In the genomic region with DNA sequence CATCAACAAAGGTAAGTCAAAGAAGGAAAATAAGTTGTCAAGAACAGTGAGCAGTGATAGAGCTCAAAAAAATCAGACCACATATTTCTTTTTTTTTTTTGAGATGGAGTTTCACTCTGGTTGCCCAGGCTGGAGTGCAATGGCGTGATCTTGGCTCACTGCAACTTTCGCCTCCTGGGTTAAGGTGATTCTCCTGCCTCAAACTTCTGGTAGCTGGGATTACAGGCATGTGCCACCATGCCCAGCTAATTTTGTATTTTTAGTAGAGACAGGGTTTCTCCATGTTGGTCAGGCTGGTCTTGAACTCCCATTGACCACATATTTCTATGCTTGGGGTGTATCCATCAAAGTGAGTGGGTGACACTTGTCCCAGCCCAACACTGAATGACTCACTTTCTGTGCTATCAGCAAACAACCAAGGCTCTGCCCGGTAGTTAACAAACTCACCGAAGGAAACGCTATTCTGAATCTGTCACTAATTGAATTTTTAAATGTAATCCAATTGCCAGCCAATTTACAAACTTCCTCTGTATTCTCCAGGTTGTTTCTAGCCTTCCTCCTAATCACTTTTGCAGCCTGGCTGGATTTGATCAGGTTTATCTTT, we compare ENCODE assay signal across 10 cellular contexts. TPM values are rescaled to one million over a fixed set of nuclear protein-coding genes. Genes with fewer than 3 reads are reported as not detected.
DNase-seq lines count a peak whose midpoint lies in the region; ATAC-seq and TF ChIP-seq lines count a peak whose summit lies in the region.
"Had no signal": no experiment of that assay in that cellular context is flagged by ENCODE, and none has a peak within 500 bp of the region (broad histone marks: within the 10 kb centered on the region; RNA-seq: fewer than 3 reads in every experiment).

No MANE protein-coding gene starts in this region.

- H3F3A ChIP-seq in PC-3 (ENCODE audit: low read length, unreplicated experiment), result peaks cover 13% of the 10 kb centered on the region

- no peaks in the 10 kb centered on the region for H3K36me3 ChIP-seq in PC-3 (ENCODE audit: low read depth, low read length)

- no peaks in the 10 kb centered on the region for H3K9me3 ChIP-seq in PC-3 (ENCODE audit: low read length)

- intact Hi-C loops in PC-3 (cut with micrococcal nuclease) (no loop called here), MCF 10A (cut with micrococcal nuclease) (no loop called here)

- H3K27me3 Mint-ChIP-seq in memory B cell (peaks cover 2% of the 10 kb centered on the region), MCF 10A (ENCODE audit: insufficient read depth, unreplicated experiment) (no peaks in the 10 kb centered on the region)

- H3K36me3 Mint-ChIP-seq in memory B cell (peaks cover 11% of the 10 kb centered on the region), MCF 10A (ENCODE audit: insufficient read depth, unreplicated experiment) (no peaks in the 10 kb centered on the region)

- peak overlapping the region; percentile 99 for H3K27ac ChIP-seq in PC-3 (ENCODE audit: low read length)

- peak; percentile 26 for DNase-seq in PC-3
- DNase-seq in memory B cell (ENCODE audit: low spot score in 2 of 2), result no peak
- DNase-seq in NCI-H2029 treated with DMSO at 0.1 percent for 48 hours (lab: John Stamatoyannopoulos, UW), result no peak
- no peak for DNase-seq in MCF 10A (ENCODE audit: unreplicated experiment)
- no peak for DNase-seq in anterior cingulate cortex (lab: John Stamatoyannopoulos, UW)
- DNase-seq: RPMI8226 had no signal

- no peaks in the 10 kb centered on the region for H4K20me1 ChIP-seq in PC-3 (ENCODE audit: low read length)

- H3K4me3 ChIP-seq in PC-3 (ENCODE audit: low read length), result no peak overlapping the region

- peaks cover 5% of the 10 kb centered on the region for H3K9me3 Mint-ChIP-seq in memory B cell
- H3K9me3 Mint-ChIP-seq in MCF 10A (ENCODE audit: unreplicated experiment), result no peaks in the 10 kb centered on the region

- POLR2A ChIA-PET in PC-3 (lab: Charles Lee; ENCODE audit: unreplicated experiment), result no interaction called here
- POLR2A ChIA-PET in MCF 10A (lab: Yijun Ruan, JAX), result interaction anchor here (0.8 to 1.3 kb wide), 3 partner anchors 21 to 225 kb away, joined by 3 read pairs; no protein-coding TSS in a partner anchor

- TF ChIP-seq CTCF in PC-3 (conservative IDR thresholded peaks at IDR 0.05; ENCODE audit: low read depth, low read length), result no peak
- no peak for TF ChIP-seq CTCF in MCF 10A (IDR thresholded peaks at IDR 0.05; ENCODE audit: unreplicated experiment)

- H3K4me2 ChIP-seq in PC-3 (ENCODE audit: low read length), result no peak overlapping the region

- CTCF ChIA-PET in PC-3 (lab: Charles Lee) (interaction anchor here (0.6 kb wide), 1 partner anchor 28 kb away, joined by 3 read pairs; no protein-coding TSS in a partner anchor), MCF 10A (lab: Yijun Ruan, JAX) (interaction anchor here (1.2 to 1.8 kb wide), 6 partner anchors 9 to 276 kb away, joined by 3 to 7 read pairs (median 4); no protein-coding TSS in a partner anchor)

- H3K9me2 ChIP-seq in PC-3 (replicated peaks; ENCODE audit: low read length), result no peaks in the 10 kb centered on the region

- H3K9ac ChIP-seq in PC-3 (ENCODE audit: low read length), result no peak overlapping the region

- peak overlapping the region; percentile 91 for H3K27ac Mint-ChIP-seq in memory B cell
- H3K27ac Mint-ChIP-seq in MCF 10A (ENCODE audit: low read depth, unreplicated experiment), result no peak overlapping the region

- H2AFZ ChIP-seq in PC-3 (ENCODE audit: low read length), result no peak overlapping the region

- H3K79me2 ChIP-seq in PC-3 (ENCODE audit: low read length), result no peaks in the 10 kb centered on the region

- BruUV-seq in PC-3 (replicated peaks; lab: Mats Ljungman, UMichigan) (no TSS peak), MCF 10A (replicated peaks; lab: Mats Ljungman, UMichigan) (no TSS peak)

- ATAC-seq in GM18858 (IDR thresholded peaks at IDR 0.05; ENCODE audit: unreplicated experiment) (peak; percentile 34), GM21717 (IDR thresholded peaks at IDR 0.05; ENCODE audit: unreplicated experiment) (peak; percentile 57), PC-3 (no peak), memory B cell (ENCODE audit: low read depth) (peak; percentile 57), GM19455 (IDR thresholded peaks at IDR 0.05; ENCODE audit: unreplicated experiment) (no peak)

- H3K4me3 Mint-ChIP-seq in memory B cell, result no peak overlapping the region
- H3K4me3 Mint-ChIP-seq in MCF 10A (ENCODE audit: unreplicated experiment), result no peak overlapping the region
- H3K4me3 Mint-ChIP-seq: neural crest cell had no signal

- H3K27me3 ChIP-seq in PC-3 (ENCODE audit: low read length), result no peaks in the 10 kb centered on the region

- H3K4me1 Mint-ChIP-seq in memory B cell (peaks cover 13% of the 10 kb centered on the region), MCF 10A (ENCODE audit: insufficient read depth, unreplicated experiment) (peaks cover 20% of the 10 kb centered on the region)
- H3K4me1 Mint-ChIP-seq: neural crest cell had no signal

- H3K4me1 ChIP-seq in PC-3 (ENCODE audit: insufficient read depth, low read length), result peaks cover 48% of the 10 kb centered on the region

RNA-seq across cellular contexts. Expression of gene SMNDC1, which starts 19.6 kb away (rescaled TPM):
- total RNA-seq in PC-3 (2014; rRNA removed) (16.3 and 18.4 TPM in 2 replicates), MCF 10A (2022) (46.6 and 48.2 TPM in 2 replicates)

Comparison
In these comparisons a context has a peak if more than half of its experiments do, and no peak if none do; other contexts are left out.
1. ATAC-seq: peak in GM18858 (single experiment), GM21717 (single experiment) and memory B cell (single experiment); none in PC-3 (single experiment) and GM19455 (single experiment).